In genomic region chr12:123131879-123132402, GRCh38 we compare ENCODE assay signal across 8 cellular contexts. TPM values are rescaled to one million over a fixed set of nuclear protein-coding genes. Genes with fewer than 3 reads are reported as not detected.
DNase-seq lines count a peak whose midpoint lies in the region; ATAC-seq, FAIRE-seq and TF ChIP-seq lines count a peak whose summit lies in the region.

No MANE protein-coding gene starts in this region.

- 14 to 58% (median 20%) methylated on average over 12 of the region's 12 CpGs for WGBS in small intestine, 3 donors

- H3K27ac ChIP-seq in Panc1 (ENCODE audit: low read length) = peak overlapping the region; percentile 48; the same call in 1 of the 2 replicates
- H3K27ac ChIP-seq in small intestine (ENCODE audit: low read depth in 1 of 2, low read length in 1 of 2) = peak overlapping the region in 1 of 2 donors; percentile 70

- no peak overlapping the region for H3K4me3 ChIP-seq in Panc1 (ENCODE audit: low read depth in 2 of 2, low read length in 2 of 2)
- no peak overlapping the region for H3K4me3 ChIP-seq in small intestine (ENCODE audit: low read depth in 1 of 2, low read length in 2 of 2)

- no peak for TF ChIP-seq CTCF in Panc1 (IDR thresholded peaks at IDR 0.05)

- no peaks in the 10 kb centered on the region for H3K27me3 Mint-ChIP-seq in central memory CD8-positive, alpha-beta T cell

- in situ Hi-C loops in Panc1 (cut with HindIII; ENCODE audit: low pct_unique_long_range_greater_than_20kb, low sequenced_read_pairs) = no loop called here

- POLR2A ChIA-PET in Panc1 (lab: Charles Lee) = no interaction called here

- peaks cover 1% of the 10 kb centered on the region for H3K36me3 Mint-ChIP-seq in central memory CD8-positive, alpha-beta T cell (ENCODE audit: insufficient read depth)

- peak; percentile 37 for ATAC-seq in Panc1
- no peak for ATAC-seq in central memory CD8-positive, alpha-beta T cell (replicated peaks; ENCODE audit: extremely low read depth, poor library complexity, severe bottlenecking)
- ATAC-seq in HG03354 (IDR thresholded peaks at IDR 0.05; ENCODE audit: poor library complexity, severe bottlenecking, unreplicated experiment) = no peak
- no peak for ATAC-seq in GM21367 (IDR thresholded peaks at IDR 0.05; ENCODE audit: unreplicated experiment)

- no peak overlapping the region for H3K4me3 Mint-ChIP-seq in central memory CD8-positive, alpha-beta T cell

- H3K4me1 Mint-ChIP-seq in central memory CD8-positive, alpha-beta T cell = peaks cover 18% of the 10 kb centered on the region

- no peak for FAIRE-seq in small intestine (lab: Jason Lieb, UNC)

- intact Hi-C loops in Panc1 (cut with micrococcal nuclease; ENCODE audit: unreplicated experiment) = no loop called here

- H3K9me3 ChIP-seq in Panc1 (ENCODE audit: control insufficient read depth, insufficient read depth, low read depth, low read length) = no peaks in the 10 kb centered on the region
- H3K9me3 ChIP-seq in small intestine (ENCODE audit: control insufficient read depth, low read depth) = no peaks in the 10 kb centered on the region

- H3K27me3 ChIP-seq in Panc1 (ENCODE audit: control insufficient read depth, insufficient read depth, low read length) (no peaks in the 10 kb centered on the region), small intestine (ENCODE audit: control insufficient read depth in 2 of 2, insufficient read depth in 2 of 2, low read length in 2 of 2) (no peaks in the 10 kb centered on the region)

- H3K36me3 ChIP-seq in Panc1 (ENCODE audit: control insufficient read depth, insufficient read depth, low read length) (no peaks in the 10 kb centered on the region), small intestine (ENCODE audit: control insufficient read depth in 2 of 2, insufficient read depth in 2 of 2, low read length in 2 of 2) (no peaks in the 10 kb centered on the region)

- H3K9me3 Mint-ChIP-seq in central memory CD8-positive, alpha-beta T cell = no peaks in the 10 kb centered on the region

- H3K27ac Mint-ChIP-seq in central memory CD8-positive, alpha-beta T cell (ENCODE audit: low read depth) = peak overlapping the region; percentile 19

- DNase-seq in NCI-H1105 (lab: John Stamatoyannopoulos, UW) (peak; percentile 97), Panc1 (ENCODE audit: low read depth, low spot score) (no peak), small intestine (peak; percentile 67), mesenteric fat pad (ENCODE audit: low spot score) (no peak), amygdala (lab: John Stamatoyannopoulos, UW) (no peak)
- DNase-seq in central memory CD8-positive, alpha-beta T cell (ENCODE audit: low spot score in 2 of 2) = no peak

- BruUV-seq in Panc1 (replicated peaks; lab: Mats Ljungman, UMichigan) = no TSS peak

- CTCF ChIA-PET in Panc1 (lab: Charles Lee) = no interaction called here

- H3K4me1 ChIP-seq in Panc1 (ENCODE audit: control insufficient read depth, insufficient read depth, low read length) = peaks cover 27% of the 10 kb centered on the region
- peaks cover 2 to 7% of the 10 kb centered on the region in 2 donors for H3K4me1 ChIP-seq in small intestine (ENCODE audit: control insufficient read depth in 2 of 2, insufficient read depth in 1 of 2, low read depth in 1 of 2, low read length in 1 of 2)

RNA-seq across cellular contexts. Expression of gene PITPNM2, which starts 18.9 kb away (rescaled TPM):
- total RNA-seq in Panc1 (2021; ENCODE audit: unreplicated experiment) = 26.4 TPM
- 25.3 TPM for polyA plus RNA-seq in Panc1 (2012; ENCODE audit: insufficient read length)
- 1 to 10 TPM; 2.2 to 8.0 (median 2.9) TPM for polyA plus RNA-seq in small intestine
- 23.1 TPM for total RNA-seq in mesenteric fat pad

Comparison
In these comparisons a context has a peak if more than half of its experiments do, and no peak if none do; other contexts are left out.
1. DNase-seq: peak in NCI-H1105 (single experiment) and small intestine (single experiment); none in Panc1 (single experiment), central memory CD8-positive, alpha-beta T cell (0 of 2), mesenteric fat pad (single experiment) and amygdala (0 of 56).